14 cellular contexts compared by ENCODE assay signal in genomic region chr14:35708072-35708471, GRCh38.
A peak's percentile ranks its signal among the peaks of the same experiment; 100 is the strongest.
DNase-seq lines count a peak whose midpoint lies in the region; ATAC-seq and TF ChIP-seq lines count a peak whose summit lies in the region.
"Had no signal": no experiment of that assay in that cellular context is flagged by ENCODE, and none has a peak within 500 bp of the region (broad histone marks: within the 10 kb centered on the region; RNA-seq: fewer than 3 reads in every experiment).

No MANE protein-coding gene starts in this region.

- H3K4me3 Mint-ChIP-seq in central memory CD8-positive, alpha-beta T cell: no peak overlapping the region
- H3K4me3 Mint-ChIP-seq: CD4-positive, alpha-beta memory T cell; HFFc6 had no signal

- TF ChIP-seq POLR2A in upper lobe of left lung (IDR thresholded peaks at IDR 0.05): no peak

- no peaks in the 10 kb centered on the region for H3K4me1 Mint-ChIP-seq in central memory CD8-positive, alpha-beta T cell

- no peaks in the 10 kb centered on the region for H3K27me3 Mint-ChIP-seq in central memory CD8-positive, alpha-beta T cell
- H3K27me3 Mint-ChIP-seq: CD4-positive, alpha-beta memory T cell had no signal

- H3K9me3 ChIP-seq in upper lobe of left lung: no peaks in the 10 kb centered on the region
- H3K9me3 ChIP-seq: BE2C, HAP-1 had no signal

- H3K27ac ChIP-seq in upper lobe of left lung: no peak overlapping the region
- H3K27ac ChIP-seq in caudate nucleus (ENCODE audit: low read depth, low read length): no peak overlapping the region
- H3K27ac ChIP-seq: C4-2B had no signal

- WGBS in upper lobe of left lung, 2 donors: 96 to 99% methylated on average over 2 of the region's 2 CpGs

- H3K27me3 ChIP-seq in upper lobe of left lung: no peaks in the 10 kb centered on the region
- H3K27me3 ChIP-seq: BE2C had no signal

- no peak for TF ChIP-seq CTCF in upper lobe of left lung (IDR thresholded peaks at IDR 0.05)

- TF ChIP-seq EP300 in upper lobe of left lung (IDR thresholded peaks at IDR 0.05): no peak

- no peak for ATAC-seq in central memory CD8-positive, alpha-beta T cell (replicated peaks; ENCODE audit: extremely low read depth, poor library complexity, severe bottlenecking)
- ATAC-seq in upper lobe of left lung (ENCODE audit: low FRiP score in 2 of 2): no peak

- H3K36me3 ChIP-seq in upper lobe of left lung: peaks cover 0 to 21% (median 1%) of the 10 kb centered on the region in 4 donors
- H3K36me3 ChIP-seq: BE2C had no signal

- peak overlapping the region; percentile 26 for H3K27ac Mint-ChIP-seq in central memory CD8-positive, alpha-beta T cell (ENCODE audit: low read depth)
- H3K27ac Mint-ChIP-seq: CD4-positive, alpha-beta memory T cell; HFFc6 had no signal

- no peak overlapping the region for H3K4me3 ChIP-seq in upper lobe of left lung
- H3K4me3 ChIP-seq: HAP-1 had no signal

- H3K36me3 Mint-ChIP-seq in central memory CD8-positive, alpha-beta T cell (ENCODE audit: insufficient read depth): peaks cover 14% of the 10 kb centered on the region

- DNase-seq in EL: peak; percentile 25
- no peak for DNase-seq in central memory CD8-positive, alpha-beta T cell (ENCODE audit: low spot score in 2 of 2)
- peak; percentile 13 for DNase-seq in kidney glomerular epithelial cell (lab: John Stamatoyannopoulos, UW)
- peak; percentile 14 for DNase-seq in renal cortical epithelial cell (ENCODE audit: low read depth)
- no peak for DNase-seq in upper lobe of left lung
- no peak for DNase-seq in caudate nucleus (lab: John Stamatoyannopoulos, UW)
- no peak for DNase-seq in NCI-H1417 (lab: John Stamatoyannopoulos, UW)
- DNase-seq: BE2C; CD4-positive, alpha-beta memory T cell; DMS79; GDM1; HFFc6 had no signal

- no peaks in the 10 kb centered on the region for H3K9me3 Mint-ChIP-seq in central memory CD8-positive, alpha-beta T cell
- H3K9me3 Mint-ChIP-seq: CD4-positive, alpha-beta memory T cell; HFFc6 had no signal

- no peaks in the 10 kb centered on the region for H3K4me1 ChIP-seq in upper lobe of left lung
- H3K4me1 ChIP-seq: BE2C, HAP-1 had no signal

Comparison
In these comparisons a context has a peak if more than half of its experiments do, and no peak if none do; other contexts are left out.
1. DNase-seq: peak in EL (single experiment), kidney glomerular epithelial cell (single experiment) and renal cortical epithelial cell (single experiment); none in central memory CD8-positive, alpha-beta T cell (0 of 2), upper lobe of left lung (0 of 2), caudate nucleus (0 of 61) and NCI-H1417 (0 of 3).